ENCODE assay signal across 17 cellular contexts in genomic region chr17:59254742-59255141, GRCh38.
"Had no signal": no experiment of that assay in that cellular context is flagged by ENCODE, and none has a peak within 500 bp of the region (broad histone marks: within the 10 kb centered on the region; RNA-seq: fewer than 3 reads in every experiment).

No MANE protein-coding gene starts in this region.

- H3K9ac ChIP-seq: parathyroid adenoma had no signal

- H3K36me3 ChIP-seq: brain microvascular endothelial cell, sigmoid colon had no signal

- H2AFZ ChIP-seq: parathyroid adenoma had no signal

- DNase-seq: activated CD4-positive, alpha-beta T cell treated with anti-CD3 and anti-CD28 coated beads for 4 hours; activated CD8-positive, alpha-beta T cell treated with anti-CD3 and anti-CD28 coated beads, Interleukin-2, amount 10 ng/mL, durations not matched to agents 7 days and 5 days; activated gamma-delta T cell treated with Interleukin-2 at 50 U/mL for 16 hours; anterior cingulate cortex; brain microvascular endothelial cell; effector CD8-positive, alpha-beta T cell; foreskin keratinocyte; kidney glomerular epithelial cell; mesenchymal stem cell; naive thymus-derived CD8-positive, alpha-beta T cell; sigmoid colon; stimulated activated CD4-positive, alpha-beta T cell treated with anti-CD3 and anti-CD28 coated beads, Interleukin-12 subunit alpha, Interleukin-12 subunit beta, amount 100 ng/mL, for 4 hours; stimulated activated CD4-positive, alpha-beta T cell treated with anti-CD3 and anti-CD28 coated beads, Interleukin-2, amount 100 ng/mL, for 24 hours; stomach; testis; upper lobe of left lung had no signal

- H3K9me3 ChIP-seq: sigmoid colon, stomach, testis, upper lobe of left lung had no signal

- H3K79me2 ChIP-seq: parathyroid adenoma had no signal

- H3K27ac ChIP-seq: brain microvascular endothelial cell, foreskin keratinocyte, parathyroid adenoma, sigmoid colon, stomach, testis, upper lobe of left lung had no signal

- H3K27me3 ChIP-seq: brain microvascular endothelial cell, foreskin keratinocyte, sigmoid colon, stomach, testis, upper lobe of left lung had no signal

- H3K4me3 ChIP-seq: sigmoid colon, stomach, testis, upper lobe of left lung had no signal

- H3K4me1 ChIP-seq: foreskin keratinocyte, sigmoid colon, stomach, testis had no signal
